6 cellular contexts compared by ENCODE assay signal in genomic region chr4:51940460-51940859, GRCh38.
A peak's percentile ranks its signal among the peaks of the same experiment; 100 is the strongest.
DNase-seq lines count a peak whose midpoint lies in the region; ATAC-seq, FAIRE-seq and TF ChIP-seq lines count a peak whose summit lies in the region.
"Not testable (repeated sequence)": the region's sequence is repeated elsewhere in the genome, so short reads cannot be mapped to it uniquely, and the experiment has no call there.

No MANE protein-coding gene starts in this region.

- not testable (repeated sequence) for H4K8ac ChIP-seq in H9 (replicated peaks; ENCODE audit: insufficient read length, low read depth, low read length); H1 (ENCODE audit: extremely low read depth, insufficient read depth, low read length)

- not testable (repeated sequence) for H3K4me3 Mint-ChIP-seq in H9

- POLR2A ChIA-PET in H1 (lab: Charles Lee; ENCODE audit: partially characterized antibody), result interaction anchor here (0.8 kb wide), 1 partner anchor 9 kb away, joined by 3 read pairs; no protein-coding TSS in a partner anchor
- POLR2A ChIA-PET in HepG2 (lab: Yijun Ruan, JAX), result not testable (repeated sequence)

- H3K23me2 ChIP-seq in H9 (ENCODE audit: insufficient read length, low read depth, low read length, poor library complexity, severe bottlenecking); H1 (ENCODE audit: low read depth, low read length): not testable (repeated sequence)

- H3K4me3 ChIP-seq in HUES6 (ENCODE audit: low read depth, low read length), result peak overlapping the region; percentile 24
- not testable (repeated sequence) for H3K4me3 ChIP-seq in H1 (ENCODE audit: extremely low read depth in 1 of 4, insufficient read depth in 2 of 4, low read depth in 3 of 4, low read length in 4 of 4); HepG2 (replicated peaks in 1 of 3; ENCODE audit: insufficient read depth in 1 of 3, low read depth in 2 of 3, low read length in 3 of 3)

- not testable (repeated sequence) for H3K27me3 Mint-ChIP-seq in H9 (ENCODE audit: low read depth)

- not testable (repeated sequence) for H4K5ac ChIP-seq in H9 (ENCODE audit: insufficient read length, low read depth, low read length); H1 (ENCODE audit: insufficient read length, low read depth, low read length)

- ATAC-seq in HepG2, result not testable (repeated sequence)

- intact Hi-C loops in HepG2 (cut with micrococcal nuclease; ENCODE audit: unreplicated experiment), result not testable (repeated sequence)

- H3K27me3 ChIP-seq in H9 (ENCODE audit: insufficient read depth, low read length); HUES6 (ENCODE audit: control insufficient read depth, insufficient read depth, low read length); H1 (replicated peaks in 1 of 4; ENCODE audit: control insufficient read depth in 3 of 4, extremely low read depth in 1 of 4, insufficient read depth in 3 of 4, low read length in 3 of 4); HepG2 (ENCODE audit: control insufficient read depth in 1 of 2, insufficient read depth in 2 of 2, low read length in 2 of 2): not testable (repeated sequence)

- DNase-seq in DMS53 (lab: John Stamatoyannopoulos, UW) (peak; percentile 18), H9 (peak; percentile 45)
- not testable (repeated sequence) for DNase-seq in H1 (ENCODE audit: low read depth in 1 of 2, low spot score in 2 of 2); HepG2 (ENCODE audit: low spot score)

- H3K36me3 ChIP-seq in ES-I3 (ENCODE audit: insufficient read depth, low read length); HUES6 (ENCODE audit: control insufficient read depth, insufficient read depth, low read length); H1 (ENCODE audit: control insufficient read depth in 2 of 4, insufficient read depth in 4 of 4, low read length in 3 of 4); HepG2 (replicated peaks in 1 of 2; ENCODE audit: control insufficient read depth in 1 of 2, insufficient read depth in 2 of 2, low read length in 2 of 2): not testable (repeated sequence)

- H4K91ac ChIP-seq in H9 (ENCODE audit: insufficient read length, low read depth, low read length); H1 (replicated peaks; ENCODE audit: insufficient read length, low read length): not testable (repeated sequence)

- H3K27ac ChIP-seq in H9 (ENCODE audit: insufficient read length, low read depth, low read length); HUES6 (ENCODE audit: low read depth, low read length); H1 (ENCODE audit: low read depth, low read length); HepG2 (ENCODE audit: extremely low read length, insufficient read depth, low read length): not testable (repeated sequence)

- H2BK12ac ChIP-seq in H9 (ENCODE audit: insufficient read length, low read depth, low read length), result not testable (repeated sequence)
- H2BK12ac ChIP-seq in H1 (ENCODE audit: low read depth, low read length), result peak overlapping the region; percentile 77; the same call in 1 of the 2 replicates

- H3K9me3 Mint-ChIP-seq in H9, result peaks cover 22 to 57% of the 10 kb centered on the region in 2 experiments; a peak in 4 of 5 replicates

- not testable (repeated sequence) for FAIRE-seq in H1 (lab: Jason Lieb, UNC); HepG2 (lab: Jason Lieb, UNC)

- not testable (repeated sequence) for H2BK5ac ChIP-seq in H9 (ENCODE audit: insufficient read length, low read length); H1 (ENCODE audit: low read depth, low read length)

- not testable (repeated sequence) for H3K79me2 ChIP-seq in H9 (ENCODE audit: insufficient read depth, low read length); H1 (ENCODE audit: control insufficient read depth in 1 of 2, insufficient read depth in 2 of 2, low read length in 2 of 2); HepG2 (ENCODE audit: insufficient read depth, low read length)

- not testable (repeated sequence) for TF ChIP-seq RAD21 in H1 (IDR thresholded peaks at IDR 0.05 in 1 of 2, conservative IDR thresholded peaks at IDR 0.05 in 1 of 2; ENCODE audit: low read depth in 2 of 2, low read length in 2 of 2); HepG2 (CRISPR knock-in tag; IDR thresholded peaks at IDR 0.05)

- H2BK15ac ChIP-seq in H9 (ENCODE audit: low read depth, low read length); H1 (ENCODE audit: low read length): not testable (repeated sequence)

- in situ Hi-C loops in HepG2 (cut with HindIII; ENCODE audit: extremely low pct_ligation_motif_present, low pct_unique_long_range_greater_than_20kb), result not testable (repeated sequence)

- not testable (repeated sequence) for H3K4me1 Mint-ChIP-seq in H9

- no CpG with 5 or more reads among the region's 13 CpGs for WGBS in H9 (ENCODE audit: extremely low coverage, insufficient read length, low lambda C conversion rate)
- WGBS in H1 (ENCODE audit: extremely low coverage in 1 of 2, insufficient coverage in 1 of 2, insufficient read length in 1 of 2, insufficient replicate concordance in 2 of 2, low coverage in 1 of 2, low lambda C conversion rate in 2 of 2, missing lambda C conversion rate in 1 of 2), 2 experiments, result 86% methylated on average over 13 of the region's 13 CpGs; no CpG with 5 or more reads in 1 of the 2 experiments
- 44% methylated on average over 7 of the region's 13 CpGs for WGBS in HepG2 (ENCODE audit: low lambda C conversion rate)

- H2AK5ac ChIP-seq in H9 (ENCODE audit: insufficient read length, low read length); H1 (ENCODE audit: low read depth, low read length): not testable (repeated sequence)

- not testable (repeated sequence) for H3K79me1 ChIP-seq in H9 (ENCODE audit: insufficient read depth, low read depth, low read length, poor library complexity, severe bottlenecking); H1 (ENCODE audit: low read depth, low read length)

- not testable (repeated sequence) for H3K23ac ChIP-seq in H9 (ENCODE audit: insufficient read length, low read depth, low read length); H1 (ENCODE audit: insufficient read length)

- H3K18ac ChIP-seq in H9 (ENCODE audit: insufficient read length, low read depth, low read length); H1 (ENCODE audit: extremely low read depth, low read length): not testable (repeated sequence)

- H2BK20ac ChIP-seq in H9 (ENCODE audit: low read depth, low read length, poor library complexity, severe bottlenecking); H1 (ENCODE audit: low read length): not testable (repeated sequence)

- H3K4me1 ChIP-seq in ES-I3 (ENCODE audit: insufficient read depth, low read length); H9 (ENCODE audit: insufficient read depth, low read length); HUES6 (ENCODE audit: control insufficient read depth, insufficient read depth, low read length); H1 (replicated peaks in 1 of 4; ENCODE audit: control insufficient read depth in 3 of 4, insufficient read depth in 4 of 4, low read length in 3 of 4): not testable (repeated sequence)
- peaks cover 39% of the 10 kb centered on the region for H3K4me1 ChIP-seq in HepG2 (ENCODE audit: insufficient read depth, low read length)

- TF ChIP-seq CTCF in H9 (conservative IDR thresholded peaks at IDR 0.05); H1 (IDR thresholded peaks at IDR 0.05; ENCODE audit: control extremely low read depth in 1 of 3, insufficient read depth in 1 of 3, low read depth in 1 of 3, low read length in 3 of 3); HepG2 (CRISPR knock-in tag; IDR thresholded peaks at IDR 0.05): not testable (repeated sequence)

- not testable (repeated sequence) for H3K36me3 Mint-ChIP-seq in H9 (ENCODE audit: insufficient read depth in 1 of 3, low read depth in 3 of 3)

- H3K9me3 ChIP-seq in ES-I3 (ENCODE audit: control insufficient read depth, insufficient read depth, low read length); H9 (ENCODE audit: control insufficient read depth, low read depth, low read length); HepG2 (ENCODE audit: low read length): not testable (repeated sequence)
- peaks cover 13% of the 10 kb centered on the region for H3K9me3 ChIP-seq in HUES6 (ENCODE audit: control insufficient read depth, insufficient read depth, low read depth, low read length)
- H3K9me3 ChIP-seq in H1 (ENCODE audit: insufficient read depth in 2 of 2, low read depth in 1 of 2, low read length in 1 of 2), result peaks cover 10% of the 10 kb centered on the region in 2 experiments

- H3K4ac ChIP-seq in H9 (ENCODE audit: low read depth, low read length); H1 (replicated peaks; ENCODE audit: insufficient read length, low read depth, low read length): not testable (repeated sequence)

- H3K9ac ChIP-seq in ES-I3 (ENCODE audit: low read depth, low read length), result peak overlapping the region; percentile 28; the same call in 1 of the 2 replicates
- H3K9ac ChIP-seq in H9 (ENCODE audit: extremely low read depth, insufficient read length, low read length); HUES6 (ENCODE audit: low read length); H1 (replicated peaks in 1 of 4; ENCODE audit: extremely low read depth in 1 of 4, low read depth in 3 of 4, low read length in 3 of 4); HepG2 (ENCODE audit: insufficient read depth, low read depth, low read length): not testable (repeated sequence)

- H3K56ac ChIP-seq in H9 (ENCODE audit: insufficient read length, low read depth, low read length); H1 (replicated peaks; ENCODE audit: insufficient read length, low read depth, low read length): not testable (repeated sequence)

- CTCF ChIA-PET in H1 (lab: Charles Lee; ENCODE audit: partially characterized antibody), result interaction anchor here (1.3 kb wide), 1 partner anchor 56 kb away, joined by 3 read pairs; no protein-coding TSS in a partner anchor
- CTCF ChIA-PET in HepG2 (lab: Yijun Ruan, JAX; ENCODE audit: low intra/inter-chr PET ratio, low total read pairs), result not testable (repeated sequence)

- not testable (repeated sequence) for H3K4me2 ChIP-seq in H9 (ENCODE audit: insufficient read depth, insufficient read length, low read length); H1 (ENCODE audit: insufficient read depth in 1 of 2, low read depth in 2 of 2, low read length in 2 of 2); HepG2 (ENCODE audit: low read depth, low read length)

- H3K14ac ChIP-seq in H9 (ENCODE audit: insufficient read depth, low read length); H1 (ENCODE audit: insufficient read length): not testable (repeated sequence)

- not testable (repeated sequence) for BruUV-seq in HepG2 (replicated peaks; lab: Mats Ljungman, UMichigan)

- not testable (repeated sequence) for TF ChIP-seq POLR2A in H1 (IDR thresholded peaks at IDR 0.05; ENCODE audit: control extremely low read depth in 1 of 2, low read depth in 2 of 2, low read length in 2 of 2); HepG2 (IDR thresholded peaks at IDR 0.05; ENCODE audit: insufficient read depth in 1 of 2, low read depth in 2 of 2, low read length in 2 of 2)

- not testable (repeated sequence) for H2AFZ ChIP-seq in H9 (ENCODE audit: low read length); H1 (ENCODE audit: low read length); HepG2 (ENCODE audit: low read length)

- not testable (repeated sequence) for TF ChIP-seq EP300 in H1 (IDR thresholded peaks at IDR 0.05; ENCODE audit: borderline replicate concordance in 1 of 2, low read depth in 2 of 2, low read length in 2 of 2); HepG2 (IDR thresholded peaks at IDR 0.05; ENCODE audit: low read depth in 2 of 2, low read length in 2 of 2); HepG2 (CRISPR knock-in tag; IDR thresholded peaks at IDR 0.05; ENCODE audit: borderline replicate concordance)

- not testable (repeated sequence) for H4K20me1 ChIP-seq in H9 (ENCODE audit: control insufficient read depth, insufficient read depth, insufficient read length); H1 (replicated peaks in 1 of 2; ENCODE audit: control insufficient read depth in 1 of 2, insufficient read depth in 2 of 2, low read length in 2 of 2); HepG2 (ENCODE audit: insufficient read depth, low read length)

- H3T11ph ChIP-seq in H9 (ENCODE audit: low read length), result not testable (repeated sequence)

- not testable (repeated sequence) for H2BK120ac ChIP-seq in H9 (ENCODE audit: low read depth, low read length, poor library complexity, severe bottlenecking); H1 (replicated peaks; ENCODE audit: low read depth, low read length)

- H3K27ac Mint-ChIP-seq in H9, result not testable (repeated sequence)
